1 cellular context compared by ENCODE assay signal in the genomic region with DNA sequence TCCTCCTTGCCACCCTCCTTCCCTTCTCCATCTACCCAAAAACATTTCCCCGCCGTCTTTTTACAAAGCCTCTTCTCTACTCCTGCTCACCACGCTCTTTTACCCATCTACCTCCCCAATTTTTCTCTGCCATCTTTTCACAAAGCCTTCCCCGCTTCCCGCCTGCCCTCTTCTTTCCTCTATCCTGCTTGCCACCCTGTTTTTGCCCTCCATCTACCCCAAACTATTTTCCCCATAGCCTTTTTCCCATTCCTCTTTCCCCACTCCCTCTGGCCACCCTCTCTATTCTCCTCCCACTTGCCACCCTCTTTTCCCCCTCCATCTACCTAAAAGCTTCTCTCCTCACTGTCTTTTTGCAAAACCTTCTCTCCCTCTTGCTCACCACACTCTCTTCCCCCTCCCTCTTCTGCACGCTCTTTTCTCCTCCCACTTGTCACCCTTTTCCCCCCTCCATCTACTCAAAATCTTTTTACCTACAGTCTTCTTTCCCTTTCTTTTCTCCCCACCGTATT.
TF ChIP-seq lines count a peak whose summit lies in the region.

No MANE protein-coding gene starts in this region.

TF ChIP-seq in K562, 482 proteins besides CTCF, POLR2A, EP300 and RAD21 (continued from another document):
- TF ChIP-seq, protein P1, sequence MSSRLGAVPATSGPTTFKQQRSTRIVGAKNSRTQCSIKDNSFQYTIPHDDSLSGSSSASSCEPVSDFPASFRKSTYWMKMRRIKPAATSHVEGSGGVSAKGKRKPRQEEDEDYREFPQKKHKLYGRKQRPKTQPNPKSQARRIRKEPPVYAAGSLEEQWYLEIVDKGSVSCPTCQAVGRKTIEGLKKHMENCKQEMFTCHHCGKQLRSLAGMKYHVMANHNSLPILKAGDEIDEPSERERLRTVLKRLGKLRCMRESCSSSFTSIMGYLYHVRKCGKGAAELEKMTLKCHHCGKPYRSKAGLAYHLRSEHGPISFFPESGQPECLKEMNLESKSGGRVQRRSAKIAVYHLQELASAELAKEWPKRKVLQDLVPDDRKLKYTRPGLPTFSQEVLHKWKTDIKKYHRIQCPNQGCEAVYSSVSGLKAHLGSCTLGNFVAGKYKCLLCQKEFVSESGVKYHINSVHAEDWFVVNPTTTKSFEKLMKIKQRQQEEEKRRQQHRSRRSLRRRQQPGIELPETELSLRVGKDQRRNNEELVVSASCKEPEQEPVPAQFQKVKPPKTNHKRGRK (tag; IDR thresholded peaks at IDR 0.05) = peak; percentile 90; the same call in 1 of the 2 replicates
- TF ChIP-seq HDAC1 (IDR thresholded peaks at IDR 0.05) = peak; percentile 27 to 40; a peak in 1 of 4 replicates
- peak in 1 of 2 experiments; percentile 18; a peak in 1 of 4 replicates for TF ChIP-seq KDM1A (IDR thresholded peaks at IDR 0.05)
- TF ChIP-seq EHMT2 (IDR thresholded peaks at IDR 0.05) = peak; percentile 60; the same call in 1 of the 2 replicates
- TF ChIP-seq ZNF764 (CRISPR knock-in tag; IDR thresholded peaks at IDR 0.05; ENCODE audit: low read depth) = no peak
- no peak for TF ChIP-seq ZKSCAN3 (CRISPR knock-in tag; IDR thresholded peaks at IDR 0.05)
- TF ChIP-seq, protein P2, sequence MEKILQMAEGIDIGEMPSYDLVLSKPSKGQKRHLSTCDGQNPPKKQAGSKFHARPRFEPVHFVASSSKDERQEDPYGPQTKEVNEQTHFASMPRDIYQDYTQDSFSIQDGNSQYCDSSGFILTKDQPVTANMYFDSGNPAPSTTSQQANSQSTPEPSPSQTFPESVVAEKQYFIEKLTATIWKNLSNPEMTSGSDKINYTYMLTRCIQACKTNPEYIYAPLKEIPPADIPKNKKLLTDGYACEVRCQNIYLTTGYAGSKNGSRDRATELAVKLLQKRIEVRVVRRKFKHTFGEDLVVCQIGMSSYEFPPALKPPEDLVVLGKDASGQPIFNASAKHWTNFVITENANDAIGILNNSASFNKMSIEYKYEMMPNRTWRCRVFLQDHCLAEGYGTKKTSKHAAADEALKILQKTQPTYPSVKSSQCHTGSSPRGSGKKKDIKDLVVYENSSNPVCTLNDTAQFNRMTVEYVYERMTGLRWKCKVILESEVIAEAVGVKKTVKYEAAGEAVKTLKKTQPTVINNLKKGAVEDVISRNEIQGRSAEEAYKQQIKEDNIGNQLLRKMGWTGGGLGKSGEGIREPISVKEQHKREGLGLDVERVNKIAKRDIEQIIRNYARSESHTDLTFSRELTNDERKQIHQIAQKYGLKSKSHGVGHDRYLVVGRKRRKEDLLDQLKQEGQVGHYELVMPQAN (IDR thresholded peaks at IDR 0.05; ENCODE audit: borderline replicate concordance) = peak; percentile 57; the same call in 1 of the 2 replicates
- TF ChIP-seq, protein P3, sequence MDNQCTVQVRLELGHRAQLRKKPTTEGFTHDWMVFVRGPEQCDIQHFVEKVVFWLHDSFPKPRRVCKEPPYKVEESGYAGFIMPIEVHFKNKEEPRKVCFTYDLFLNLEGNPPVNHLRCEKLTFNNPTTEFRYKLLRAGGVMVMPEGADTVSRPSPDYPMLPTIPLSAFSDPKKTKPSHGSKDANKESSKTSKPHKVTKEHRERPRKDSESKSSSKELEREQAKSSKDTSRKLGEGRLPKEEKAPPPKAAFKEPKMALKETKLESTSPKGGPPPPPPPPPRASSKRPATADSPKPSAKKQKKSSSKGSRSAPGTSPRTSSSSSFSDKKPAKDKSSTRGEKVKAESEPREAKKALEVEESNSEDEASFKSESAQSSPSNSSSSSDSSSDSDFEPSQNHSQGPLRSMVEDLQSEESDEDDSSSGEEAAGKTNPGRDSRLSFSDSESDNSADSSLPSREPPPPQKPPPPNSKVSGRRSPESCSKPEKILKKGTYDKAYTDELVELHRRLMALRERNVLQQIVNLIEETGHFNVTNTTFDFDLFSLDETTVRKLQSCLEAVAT (IDR thresholded peaks at IDR 0.05) = peak; percentile 31 to 67; a peak in 3 of 4 replicates
- 0 out of 2 replicates have a peak, but pooled peaks have one; percentile 29 for TF ChIP-seq SMARCA4 (IDR thresholded peaks at IDR 0.05)
- TF ChIP-seq, protein P4, sequence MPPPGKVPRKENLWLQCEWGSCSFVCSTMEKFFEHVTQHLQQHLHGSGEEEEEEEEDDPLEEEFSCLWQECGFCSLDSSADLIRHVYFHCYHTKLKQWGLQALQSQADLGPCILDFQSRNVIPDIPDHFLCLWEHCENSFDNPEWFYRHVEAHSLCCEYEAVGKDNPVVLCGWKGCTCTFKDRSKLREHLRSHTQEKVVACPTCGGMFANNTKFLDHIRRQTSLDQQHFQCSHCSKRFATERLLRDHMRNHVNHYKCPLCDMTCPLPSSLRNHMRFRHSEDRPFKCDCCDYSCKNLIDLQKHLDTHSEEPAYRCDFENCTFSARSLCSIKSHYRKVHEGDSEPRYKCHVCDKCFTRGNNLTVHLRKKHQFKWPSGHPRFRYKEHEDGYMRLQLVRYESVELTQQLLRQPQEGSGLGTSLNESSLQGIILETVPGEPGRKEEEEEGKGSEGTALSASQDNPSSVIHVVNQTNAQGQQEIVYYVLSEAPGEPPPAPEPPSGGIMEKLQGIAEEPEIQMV (tag; conservative IDR thresholded peaks at IDR 0.05; ENCODE audit: low read depth) = 0 out of 2 replicates have a peak, but pooled peaks have one; percentile 34
- TF ChIP-seq JUNB (CRISPR knock-in tag; conservative IDR thresholded peaks at IDR 0.05) = no peak
- no peak for TF ChIP-seq CXXC5 (CRISPR knock-in tag; IDR thresholded peaks at IDR 0.05)
- TF ChIP-seq PHF21A (IDR thresholded peaks at IDR 0.05; ENCODE audit: borderline replicate concordance, low read depth) = peak; percentile 43; the same call in 1 of the 2 replicates
- peak; percentile 21 for TF ChIP-seq POLR2B (IDR thresholded peaks at IDR 0.05; ENCODE audit: low read depth, partially characterized antibody)
- no peak; the same call in 1 of the 2 replicates for TF ChIP-seq ZNF316 (IDR thresholded peaks at IDR 0.05)
- TF ChIP-seq TAL1 (IDR thresholded peaks at IDR 0.05) = no peak
- TF ChIP-seq, protein P5, sequence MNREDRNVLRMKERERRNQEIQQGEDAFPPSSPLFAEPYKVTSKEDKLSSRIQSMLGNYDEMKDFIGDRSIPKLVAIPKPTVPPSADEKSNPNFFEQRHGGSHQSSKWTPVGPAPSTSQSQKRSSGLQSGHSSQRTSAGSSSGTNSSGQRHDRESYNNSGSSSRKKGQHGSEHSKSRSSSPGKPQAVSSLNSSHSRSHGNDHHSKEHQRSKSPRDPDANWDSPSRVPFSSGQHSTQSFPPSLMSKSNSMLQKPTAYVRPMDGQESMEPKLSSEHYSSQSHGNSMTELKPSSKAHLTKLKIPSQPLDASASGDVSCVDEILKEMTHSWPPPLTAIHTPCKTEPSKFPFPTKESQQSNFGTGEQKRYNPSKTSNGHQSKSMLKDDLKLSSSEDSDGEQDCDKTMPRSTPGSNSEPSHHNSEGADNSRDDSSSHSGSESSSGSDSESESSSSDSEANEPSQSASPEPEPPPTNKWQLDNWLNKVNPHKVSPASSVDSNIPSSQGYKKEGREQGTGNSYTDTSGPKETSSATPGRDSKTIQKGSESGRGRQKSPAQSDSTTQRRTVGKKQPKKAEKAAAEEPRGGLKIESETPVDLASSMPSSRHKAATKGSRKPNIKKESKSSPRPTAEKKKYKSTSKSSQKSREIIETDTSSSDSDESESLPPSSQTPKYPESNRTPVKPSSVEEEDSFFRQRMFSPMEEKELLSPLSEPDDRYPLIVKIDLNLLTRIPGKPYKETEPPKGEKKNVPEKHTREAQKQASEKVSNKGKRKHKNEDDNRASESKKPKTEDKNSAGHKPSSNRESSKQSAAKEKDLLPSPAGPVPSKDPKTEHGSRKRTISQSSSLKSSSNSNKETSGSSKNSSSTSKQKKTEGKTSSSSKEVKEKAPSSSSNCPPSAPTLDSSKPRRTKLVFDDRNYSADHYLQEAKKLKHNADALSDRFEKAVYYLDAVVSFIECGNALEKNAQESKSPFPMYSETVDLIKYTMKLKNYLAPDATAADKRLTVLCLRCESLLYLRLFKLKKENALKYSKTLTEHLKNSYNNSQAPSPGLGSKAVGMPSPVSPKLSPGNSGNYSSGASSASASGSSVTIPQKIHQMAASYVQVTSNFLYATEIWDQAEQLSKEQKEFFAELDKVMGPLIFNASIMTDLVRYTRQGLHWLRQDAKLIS (CRISPR knock-in tag; IDR thresholded peaks at IDR 0.05) = no peak
